Comparison of ENCODE assay signal across 4 cellular contexts in the genomic region with DNA sequence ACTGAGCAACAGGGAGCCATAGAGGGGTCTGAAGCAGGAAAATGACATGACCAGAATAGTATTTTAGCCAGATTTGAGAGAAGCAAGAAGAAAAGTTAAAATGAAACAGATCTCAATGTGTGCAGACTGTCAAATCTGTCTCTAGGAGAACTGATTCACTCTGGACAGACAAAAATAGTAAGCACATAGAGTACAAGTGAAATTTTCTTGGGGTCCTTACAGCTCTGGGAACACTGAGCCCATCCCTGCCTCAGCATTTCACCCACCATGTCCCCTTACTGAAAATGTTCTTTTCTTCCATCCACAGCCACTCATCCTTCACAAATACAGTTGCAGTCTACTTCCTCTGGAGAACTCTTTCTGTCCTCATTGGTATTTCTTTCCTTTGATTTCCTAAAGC.
"Had no signal": no experiment of that assay in that cellular context is flagged by ENCODE, and none has a peak within 500 bp of the region (broad histone marks: within the 10 kb centered on the region; RNA-seq: fewer than 3 reads in every experiment).

No MANE protein-coding gene starts in this region.

- H3K4me3 ChIP-seq: K562 had no signal

- H3K27ac ChIP-seq: HL-60 had no signal

- ATAC-seq: HepG2, K562 had no signal

- DNase-seq: IMR-90 had no signal
